ENCODE assay signal across 8 cellular contexts in the genomic region with DNA sequence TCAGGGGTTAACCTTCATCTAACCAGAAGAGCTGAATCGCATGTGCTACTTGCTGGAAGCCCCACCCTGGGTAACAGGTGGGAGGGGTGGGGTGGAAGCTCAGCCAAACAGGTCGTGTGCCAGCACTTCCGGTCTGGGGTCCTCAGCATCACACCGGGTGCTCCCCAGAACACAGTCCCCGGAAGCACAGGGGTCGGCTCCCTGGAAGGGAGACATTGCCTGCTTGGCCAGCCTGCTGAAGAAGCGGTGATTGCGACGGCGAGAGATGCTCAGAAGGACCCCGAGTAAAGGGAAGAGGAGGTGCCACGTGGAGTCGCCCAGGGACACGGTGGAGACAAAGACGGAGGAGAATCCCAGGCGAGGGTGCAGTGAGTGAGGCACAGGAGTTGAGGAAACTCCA. TPM values are rescaled to one million over a fixed set of nuclear protein-coding genes. Genes with fewer than 3 reads are reported as not detected.
"Had no signal": no experiment of that assay in that cellular context is flagged by ENCODE, and none has a peak within 500 bp of the region (broad histone marks: within the 10 kb centered on the region; RNA-seq: fewer than 3 reads in every experiment).

No MANE protein-coding gene starts in this region.

- H3K9ac ChIP-seq: GM23248 had no signal

- H3K36me3 ChIP-seq: HAP-1 had no signal

- ATAC-seq: HCT116, HepG2, K562 had no signal

- H3K9me3 ChIP-seq: HAP-1 had no signal

- H3K4me3 ChIP-seq: GM23248, HAP-1, K562 had no signal

- H3K27ac ChIP-seq: GM23248 had no signal

- H3K4me1 ChIP-seq: HAP-1 had no signal

- DNase-seq: GM23248, GOT3, H7, KG1 had no signal

- H2AFZ ChIP-seq: GM23248 had no signal

RNA-seq across cellular contexts. Expression of a gene that starts 36.5 kb away (rescaled TPM):
- total RNA-seq: GM23248 had no signal
- polyA plus RNA-seq: GM23248 had no signal
